8 cellular contexts compared by ENCODE assay signal in genomic region chr17:7034955-7035590, GRCh38. TPM values are rescaled to one million over a fixed set of nuclear protein-coding genes. Genes with fewer than 3 reads are reported as not detected.
DNase-seq lines count a peak whose midpoint lies in the region; ATAC-seq and TF ChIP-seq lines count a peak whose summit lies in the region.

No MANE protein-coding gene starts in this region.

- POLR2A ChIA-PET in naive thymus-derived CD8-positive, alpha-beta T cell (lab: Charles Lee), result interaction anchor here (0.7 to 3.4 kb wide), 19 partner anchors 10 to 1451 kb away, joined by 3 to 81 read pairs (median 4); partner anchors contain the start of genes ASGR1, BCL6B, C17orf100 and FXR2

- TF ChIP-seq CTCF in AG10803 (conservative IDR thresholded peaks at IDR 0.05; ENCODE audit: low read length), result no peak
- no peak for TF ChIP-seq CTCF in Peyer's patch (IDR thresholded peaks at IDR 0.05)

- peaks cover 4 to 17% (median 11%) of the 10 kb centered on the region in 4 donors for H3K4me1 ChIP-seq in Peyer's patch

- H3K9me3 ChIP-seq in Peyer's patch, result no peaks in the 10 kb centered on the region

- H3K4me1 Mint-ChIP-seq in effector memory CD8-positive, alpha-beta T cell (ENCODE audit: low read depth in 2 of 2), result peaks cover 52 to 55% of the 10 kb centered on the region in 2 donors
- H3K4me1 Mint-ChIP-seq in naive thymus-derived CD8-positive, alpha-beta T cell, result peaks cover 36 to 78% (median 71%) of the 10 kb centered on the region in 4 donors

- no peaks in the 10 kb centered on the region for H3K27me3 Mint-ChIP-seq in effector memory CD8-positive, alpha-beta T cell
- no peaks in the 10 kb centered on the region for H3K27me3 Mint-ChIP-seq in naive thymus-derived CD8-positive, alpha-beta T cell

- ATAC-seq in GM21529 (IDR thresholded peaks at IDR 0.05; ENCODE audit: unreplicated experiment), result peak; percentile 24
- peak; percentile 57 for ATAC-seq in effector memory CD8-positive, alpha-beta T cell (replicated peaks)
- peak; percentile 50 to 54 for ATAC-seq in naive thymus-derived CD8-positive, alpha-beta T cell
- ATAC-seq in GM19351 (IDR thresholded peaks at IDR 0.05; ENCODE audit: unreplicated experiment), result no peak

- H3K9me3 Mint-ChIP-seq in effector memory CD8-positive, alpha-beta T cell, result no peaks in the 10 kb centered on the region
- H3K9me3 Mint-ChIP-seq in naive thymus-derived CD8-positive, alpha-beta T cell, result no peaks in the 10 kb centered on the region

- H3K36me3 Mint-ChIP-seq in effector memory CD8-positive, alpha-beta T cell (ENCODE audit: insufficient read depth), result peaks cover 17% of the 10 kb centered on the region
- H3K36me3 Mint-ChIP-seq in naive thymus-derived CD8-positive, alpha-beta T cell, result peaks cover 0 to 1% (median 0%) of the 10 kb centered on the region in 3 donors

- DNase-seq in AG10803 (ENCODE audit: low read depth), result no peak
- peak in 2 of 3 donors; percentile 51 to 74 for DNase-seq in Peyer's patch
- no peak for DNase-seq in effector memory CD8-positive, alpha-beta T cell
- DNase-seq in naive thymus-derived CD8-positive, alpha-beta T cell, result peak in 6 of 10 donors; percentile 32 to 68 (median 54)
- DNase-seq in glomerular visceral epithelial cell (ENCODE audit: extremely low spot score), result no peak
- DNase-seq in NCI-H2227 (lab: John Stamatoyannopoulos, UW; ENCODE audit: unreplicated experiment), result no peak

- TF ChIP-seq POLR2A in Peyer's patch (IDR thresholded peaks at IDR 0.05), result no peak

- peak overlapping the region; percentile 91 to 92 for H3K4me3 Mint-ChIP-seq in effector memory CD8-positive, alpha-beta T cell
- H3K4me3 Mint-ChIP-seq in naive thymus-derived CD8-positive, alpha-beta T cell, result peak overlapping the region; percentile 91 to 97 (median 94)

- H3K27me3 ChIP-seq in Peyer's patch, result no peaks in the 10 kb centered on the region

- H3K36me3 ChIP-seq in Peyer's patch, result no peaks in the 10 kb centered on the region

- peak overlapping the region; percentile 82 for H3K4me3 ChIP-seq in AG10803 (ENCODE audit: low read length)
- H3K4me3 ChIP-seq in Peyer's patch, result peak overlapping the region; percentile 55 to 77 (median 74)

- H3K27ac Mint-ChIP-seq in effector memory CD8-positive, alpha-beta T cell, result peak overlapping the region; percentile 97 to 98
- peak overlapping the region; percentile 97 to 99 (median 98) for H3K27ac Mint-ChIP-seq in naive thymus-derived CD8-positive, alpha-beta T cell

- H3K27ac ChIP-seq in Peyer's patch, result peak overlapping the region; percentile 85 to 93 (median 86)

RNA-seq across cellular contexts. Expression of gene SLC16A13, which starts 0.7 kb away (rescaled TPM):
- 10 to 100 TPM in 1 of 4 donors, 1 to 10 TPM in 3; 7.5 to 16.4 (median 8.8) TPM for total RNA-seq in Peyer's patch
- total RNA-seq in naive thymus-derived CD8-positive, alpha-beta T cell, result 10 to 100 TPM; 11.5 to 14.7 TPM
- 1 to 10 TPM in 1 of 3 donors, under 1 TPM in 2; 0.93 to 1.2 (median 0.97) TPM for polyA plus RNA-seq in naive thymus-derived CD8-positive, alpha-beta T cell

RNA-seq across cellular contexts. Expression of gene SLC16A11, which starts 8.8 kb away (rescaled TPM):
- total RNA-seq in Peyer's patch, result 1 to 10 TPM in 1 of 4 donors, under 1 TPM in 1, not detected in 2; 0.94 to 1.1 TPM
- 1 to 10 TPM; 2.8 to 3.5 TPM for total RNA-seq in naive thymus-derived CD8-positive, alpha-beta T cell
- 1 to 10 TPM; 2.0 to 2.2 (median 2.0) TPM for polyA plus RNA-seq in naive thymus-derived CD8-positive, alpha-beta T cell

RNA-seq across cellular contexts. Expression of gene BCL6B, which starts 12.2 kb away (rescaled TPM):
- total RNA-seq in Peyer's patch, result 1 to 10 TPM in 2 of 4 donors, under 1 TPM in 2; 0.57 to 9.9 (median 1.4) TPM
- total RNA-seq in naive thymus-derived CD8-positive, alpha-beta T cell, result not detected
- polyA plus RNA-seq in naive thymus-derived CD8-positive, alpha-beta T cell, result not detected

RNA-seq across cellular contexts. Expression of gene RNASEK, which starts 22.6 kb away (rescaled TPM):
- total RNA-seq in Peyer's patch, result 100 to 1,000 TPM in 2 of 4 donors, 10 to 100 TPM in 2; 56.9 to 138 (median 109) TPM
- 100 to 1,000 TPM; 117 to 120 TPM for total RNA-seq in naive thymus-derived CD8-positive, alpha-beta T cell
- polyA plus RNA-seq in naive thymus-derived CD8-positive, alpha-beta T cell, result 100 to 1,000 TPM; 477 to 597 (median 559) TPM

RNA-seq across cellular contexts. Expression of gene ALOX12, which starts 39.2 kb away (rescaled TPM):
- not detected for total RNA-seq in Peyer's patch
- total RNA-seq in naive thymus-derived CD8-positive, alpha-beta T cell, result not detected
- polyA plus RNA-seq in naive thymus-derived CD8-positive, alpha-beta T cell, result under 1 TPM; 0.09 to 0.31 (median 0.12) TPM

Comparison
In these comparisons a context has a peak if more than half of its experiments do, and no peak if none do; other contexts are left out.
1. DNase-seq: peak in Peyer's patch (2 of 3) and naive thymus-derived CD8-positive, alpha-beta T cell (6 of 10); none in AG10803 (single experiment), effector memory CD8-positive, alpha-beta T cell (0 of 3), glomerular visceral epithelial cell (single experiment) and NCI-H2227 (single experiment).